Comparison of ENCODE assay signal across 16 cellular contexts in the genomic region with DNA sequence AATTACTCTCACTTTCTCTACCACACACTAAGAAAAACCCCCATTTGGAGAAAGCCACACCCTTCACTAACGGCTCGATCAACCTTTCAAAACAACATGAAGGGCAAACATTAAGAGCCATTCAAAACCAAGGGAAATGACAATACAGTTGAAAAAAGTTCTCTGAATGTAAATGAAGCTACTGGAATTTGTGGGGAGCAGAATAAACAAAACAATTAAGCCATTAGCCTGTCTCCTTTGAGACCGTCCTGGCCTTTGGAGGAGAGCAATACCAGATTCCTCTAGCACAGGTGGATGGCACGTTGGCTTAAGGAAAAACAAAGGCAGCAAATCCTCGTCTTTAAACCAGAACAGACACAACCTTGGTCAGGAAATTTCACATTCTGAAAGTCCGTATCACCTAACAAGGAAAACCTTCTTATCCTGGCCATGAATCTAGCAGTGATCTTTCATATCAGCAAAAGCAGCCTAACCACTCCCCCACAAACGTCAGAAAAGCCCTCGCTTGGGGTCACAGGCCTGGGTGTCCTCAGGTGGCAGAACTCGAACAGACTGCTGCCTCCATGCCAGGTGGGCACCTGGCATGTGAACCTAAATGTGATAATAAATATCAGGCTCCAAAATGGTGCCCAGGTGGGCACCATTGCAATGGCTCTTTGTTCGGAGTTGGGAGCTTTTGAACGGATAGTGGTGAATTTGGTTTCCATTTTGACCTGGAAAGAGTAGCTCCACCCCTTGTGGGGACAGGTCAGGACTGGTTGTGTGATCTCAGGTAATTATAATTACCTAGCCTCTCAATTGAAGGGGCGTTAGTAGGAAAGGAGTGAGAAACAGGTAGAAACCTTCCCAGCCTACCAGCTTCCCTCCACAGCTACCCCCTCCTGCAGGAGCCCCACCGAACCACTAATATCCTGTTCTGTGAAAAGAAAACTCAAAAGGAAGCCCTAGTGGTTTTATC. TPM values are rescaled to one million over a fixed set of nuclear protein-coding genes. Genes with fewer than 3 reads are reported as not detected.
DNase-seq lines count a peak whose midpoint lies in the region; ATAC-seq and TF ChIP-seq lines count a peak whose summit lies in the region.
"Had no signal": no experiment of that assay in that cellular context is flagged by ENCODE, and none has a peak within 500 bp of the region (broad histone marks: within the 10 kb centered on the region; RNA-seq: fewer than 3 reads in every experiment).

No MANE protein-coding gene starts in this region.

- no peak for TF ChIP-seq POLR2A in Peyer's patch (IDR thresholded peaks at IDR 0.05)

- no peaks in the 10 kb centered on the region for H3K36me3 Mint-ChIP-seq in activated CD8-positive, alpha-beta T cell treated with anti-CD3 and anti-CD28 coated beads for 36 hours (ENCODE audit: low read depth)
- peaks cover 7% of the 10 kb centered on the region for H3K36me3 Mint-ChIP-seq in mesothelial cell of epicardium

- intact Hi-C loops in activated CD8-positive, alpha-beta T cell treated with anti-CD3 and anti-CD28 coated beads for 36 hours (cut with micrococcal nuclease) = no loop called here

- H3K4me1 Mint-ChIP-seq in activated CD8-positive, alpha-beta T cell treated with anti-CD3 and anti-CD28 coated beads for 36 hours (ENCODE audit: low read depth) = peaks cover 33% of the 10 kb centered on the region
- H3K4me1 Mint-ChIP-seq in mesothelial cell of epicardium = peaks cover 22% of the 10 kb centered on the region

- no peaks in the 10 kb centered on the region for H3K27me3 ChIP-seq in Peyer's patch

- peaks cover 0 to 15% (median 3%) of the 10 kb centered on the region in 4 donors for H3K4me1 ChIP-seq in Peyer's patch

- H3K9me3 Mint-ChIP-seq in activated CD8-positive, alpha-beta T cell treated with anti-CD3 and anti-CD28 coated beads for 36 hours = no peaks in the 10 kb centered on the region
- H3K9me3 Mint-ChIP-seq in mesothelial cell of epicardium = no peaks in the 10 kb centered on the region
- H3K9me3 Mint-ChIP-seq: CD14-positive monocyte had no signal

- H3K9me3 ChIP-seq in Peyer's patch = no peaks in the 10 kb centered on the region
- H3K9me3 ChIP-seq: thoracic aorta had no signal

- peak; percentile 41 for ATAC-seq in activated CD8-positive, alpha-beta T cell treated with anti-CD3 and anti-CD28 coated beads for 36 hours
- ATAC-seq in HG02840 (IDR thresholded peaks at IDR 0.05; ENCODE audit: low FRiP score, unreplicated experiment) = no peak
- ATAC-seq: Right ventricle myocardium inferior had no signal

- POLR2A ChIA-PET in activated CD8-positive, alpha-beta T cell treated with anti-CD3 and anti-CD28 coated beads for 36 hours (lab: Charles Lee) = interaction anchor here (0.9 to 1.2 kb wide), 2 partner anchors 54 to 175 kb away, joined by 3 to 4 read pairs; no protein-coding TSS in a partner anchor

- peak overlapping the region; percentile 70 for H3K27ac Mint-ChIP-seq in activated CD8-positive, alpha-beta T cell treated with anti-CD3 and anti-CD28 coated beads for 36 hours
- H3K27ac Mint-ChIP-seq in mesothelial cell of epicardium = peak overlapping the region; percentile 54

- peak overlapping the region in 1 of 4 donors; percentile 55 for H3K27ac ChIP-seq in Peyer's patch
- H3K27ac ChIP-seq: thoracic aorta, WERI-Rb-1 had no signal

- H3K4me3 Mint-ChIP-seq in activated CD8-positive, alpha-beta T cell treated with anti-CD3 and anti-CD28 coated beads for 36 hours = peak overlapping the region; percentile 34
- H3K4me3 Mint-ChIP-seq in mesothelial cell of epicardium = no peak overlapping the region

- DNase-seq in NCI-H146 (lab: John Stamatoyannopoulos, UW) (peak; percentile 27), mesothelial cell of epicardium (ENCODE audit: low spot score in 2 of 2, unreplicated experiment in 2 of 2) (no peak), SKM-1 (lab: John Stamatoyannopoulos, UW; ENCODE audit: unreplicated experiment) (no peak), Peyer's patch (no peak), NCI-H345 treated with DMSO at 0.1 percent for 48 hours (lab: John Stamatoyannopoulos, UW; ENCODE audit: unreplicated experiment) (no peak)
- DNase-seq in activated CD8-positive, alpha-beta T cell treated with anti-CD3 and anti-CD28 coated beads for 36 hours = peak; percentile 21
- DNase-seq: activated T-cell treated with anti-CD3 and anti-CD28 coated beads, Interleukin-2, amount 50 U/mL, for 1 hour; MM.1S; NCI-H345; WERI-Rb-1 had no signal

- CTCF ChIA-PET in activated CD8-positive, alpha-beta T cell treated with anti-CD3 and anti-CD28 coated beads for 36 hours (lab: Charles Lee) = interaction anchor here (1.8 kb wide), 1 partner anchor 180 kb away, joined by 4 read pairs; no protein-coding TSS in a partner anchor

- TF ChIP-seq CTCF in activated CD8-positive, alpha-beta T cell treated with anti-CD3 and anti-CD28 coated beads for 36 hours (IDR thresholded peaks at IDR 0.05) = no peak
- TF ChIP-seq CTCF in mesothelial cell of epicardium (IDR thresholded peaks at IDR 0.05; ENCODE audit: unreplicated experiment) (no peak), Peyer's patch (IDR thresholded peaks at IDR 0.05) (no peak)

- peak overlapping the region; percentile 2; the same call in 1 of the 2 replicates for H3K4me3 ChIP-seq in GM08714 (ENCODE audit: low read length)
- H3K4me3 ChIP-seq in Peyer's patch = no peak overlapping the region
- H3K4me3 ChIP-seq: skin epidermis, thoracic aorta had no signal

- H3K36me3 ChIP-seq in Peyer's patch = no peaks in the 10 kb centered on the region
- H3K36me3 ChIP-seq: thoracic aorta, WERI-Rb-1 had no signal

- H3K27me3 Mint-ChIP-seq in activated CD8-positive, alpha-beta T cell treated with anti-CD3 and anti-CD28 coated beads for 36 hours = peaks cover 5% of the 10 kb centered on the region
- peaks cover 23% of the 10 kb centered on the region for H3K27me3 Mint-ChIP-seq in mesothelial cell of epicardium (ENCODE audit: low read depth)

RNA-seq across cellular contexts. Expression of gene MYO1E, which starts 18.4 kb away (rescaled TPM):
- total RNA-seq in activated CD8-positive, alpha-beta T cell treated with anti-CD3 and anti-CD28 coated beads for 36 hours = 10 to 100 TPM; 20.3 to 22.7 TPM
- total RNA-seq in mesothelial cell of epicardium (48.2 to 54.2 TPM (median 53.2 TPM) in 3 replicates), Peyer's patch (100 to 1,000 TPM; 245 to 380 (median 268) TPM)

Comparison
In these comparisons a context has a peak if more than half of its experiments do, and no peak if none do; other contexts are left out.
1. DNase-seq: peak in NCI-H146 (single experiment) and activated CD8-positive, alpha-beta T cell treated with anti-CD3 and anti-CD28 coated beads for 36 hours (single experiment); none in mesothelial cell of epicardium (0 of 2), SKM-1 (single experiment), Peyer's patch (0 of 3) and NCI-H345 treated with DMSO at 0.1 percent for 48 hours (single experiment).